10 cellular contexts compared by ENCODE assay signal in the genomic region with DNA sequence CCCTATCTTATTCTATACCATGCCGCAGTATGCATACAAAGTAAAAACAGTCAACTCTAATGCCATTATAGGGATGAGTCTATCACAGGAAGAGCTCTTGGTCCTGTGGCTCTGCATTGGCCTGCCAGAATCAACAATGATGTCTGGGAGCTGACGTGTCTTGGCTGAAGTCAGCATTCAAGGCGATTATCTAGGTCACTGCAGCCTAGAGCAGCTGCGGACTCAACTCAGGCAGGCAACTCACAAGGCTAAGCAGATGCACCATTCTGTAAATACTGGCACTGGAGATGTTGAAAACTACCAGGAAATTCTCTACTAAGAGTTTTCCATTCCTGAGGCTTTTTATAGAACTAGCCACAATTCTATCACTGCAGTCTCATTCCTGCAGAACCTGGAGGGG. TPM values are rescaled to one million over a fixed set of nuclear protein-coding genes. Genes with fewer than 3 reads are reported as not detected.
A peak's percentile ranks its signal among the peaks of the same experiment; 100 is the strongest.
DNase-seq lines count a peak whose midpoint lies in the region; FAIRE-seq and TF ChIP-seq lines count a peak whose summit lies in the region.
"Had no signal": no experiment of that assay in that cellular context is flagged by ENCODE, and none has a peak within 500 bp of the region (broad histone marks: within the 10 kb centered on the region; RNA-seq: fewer than 3 reads in every experiment).

No MANE protein-coding gene starts in this region.

- TF ChIP-seq POLR2A in sigmoid colon (IDR thresholded peaks at IDR 0.05), result no peak

- no peaks in the 10 kb centered on the region for H3K36me3 Mint-ChIP-seq in activated T-helper 2 cell treated with anti-CD3 and anti-CD28 coated beads, Interferon-gamma antibody, Interleukin-2, Interleukin-4, amounts not matched to agents 10 μg/mL and 5 μg/mL and 100 μg/mL, durations not matched to agents 14 hours and 24 hours and 36 hours (ENCODE audit: low read depth)

- 72 to 87% methylated on average over 4 of the region's 4 CpGs for WGBS in sigmoid colon, 2 donors

- peaks cover 0 to 35% (median 26%) of the 10 kb centered on the region in 4 donors for H3K4me1 ChIP-seq in sigmoid colon

- H3K4me1 Mint-ChIP-seq in activated T-helper 2 cell treated with anti-CD3 and anti-CD28 coated beads, Interferon-gamma antibody, Interleukin-2, Interleukin-4, amounts not matched to agents 10 μg/mL and 5 μg/mL and 100 μg/mL, durations not matched to agents 14 hours and 24 hours and 36 hours (ENCODE audit: low read depth), result peaks cover 4% of the 10 kb centered on the region

- peak; percentile 20 to 89 (median 42) for TF ChIP-seq EP300 in sigmoid colon (IDR thresholded peaks at IDR 0.05)

- no peaks in the 10 kb centered on the region for H3K9me3 ChIP-seq in sigmoid colon

- peaks cover 20% of the 10 kb centered on the region for H3K27me3 Mint-ChIP-seq in activated T-helper 2 cell treated with anti-CD3 and anti-CD28 coated beads, Interferon-gamma antibody, Interleukin-2, Interleukin-4, amounts not matched to agents 10 μg/mL and 5 μg/mL and 100 μg/mL, durations not matched to agents 14 hours and 24 hours and 36 hours (ENCODE audit: low read depth)

- H3K36me3 ChIP-seq in sigmoid colon, result no peaks in the 10 kb centered on the region

- intact Hi-C loops in sigmoid colon (cut with DNase I), result loop anchor here (2.0 to 5.0 kb wide), 4 partner anchors 61 to 293 kb away; a partner anchor contains a TSS
- intact Hi-C loops in activated T-helper 2 cell treated with anti-CD3 and anti-CD28 coated beads, Interferon-gamma antibody, Interleukin-2, Interleukin-4, amounts not matched to agents 10 μg/mL and 5 μg/mL and 100 μg/mL, durations not matched to agents 14 hours and 24 hours and 36 hours (cut with micrococcal nuclease), result loop anchor here (2.0 kb wide), 1 partner anchor 49 kb away; no protein-coding TSS in a partner anchor

- H3K9me3 Mint-ChIP-seq in activated T-helper 2 cell treated with anti-CD3 and anti-CD28 coated beads, Interferon-gamma antibody, Interleukin-2, Interleukin-4, amounts not matched to agents 10 μg/mL and 5 μg/mL and 100 μg/mL, durations not matched to agents 14 hours and 24 hours and 36 hours, result no peaks in the 10 kb centered on the region

- H3K27ac ChIP-seq in sigmoid colon, result peak overlapping the region; percentile 69 to 89 (median 78)

- FAIRE-seq in islet of Langerhans (lab: Jason Lieb, UNC), result peak; percentile 94

- DNase-seq in H4 (ENCODE audit: low spot score) (peak; percentile 21), brain pericyte (ENCODE audit: low read depth, low spot score) (peak; percentile 93), sigmoid colon (peak; percentile 96), MV-4-11 (lab: John Stamatoyannopoulos, UW) (no peak), activated gamma-delta T cell treated with Interleukin-2 at 50 U/mL for 16 hours (no peak)
- no peak for DNase-seq in activated T-helper 2 cell treated with anti-CD3 and anti-CD28 coated beads, Interferon-gamma antibody, Interleukin-2, Interleukin-4, amounts not matched to agents 10 μg/mL and 5 μg/mL and 100 μg/mL, durations not matched to agents 14 hours and 24 hours and 36 hours (ENCODE audit: low spot score)
- no peak for DNase-seq in stimulated activated CD4-positive, alpha-beta T cell treated with anti-CD3 and anti-CD28 coated beads, Interleukin-1b, Interleukin-23, amount 100 ng/mL, for 48 hours
- DNase-seq: stimulated activated CD4-positive, alpha-beta T cell treated with anti-CD3 and anti-CD28 coated beads, Interleukin-4, amount 100 ng/mL, for 24 hours; SW 1271 had no signal

- no peak overlapping the region for H3K4me3 ChIP-seq in sigmoid colon

- no peak for TF ChIP-seq CTCF in sigmoid colon (IDR thresholded peaks at IDR 0.05)

- no peaks in the 10 kb centered on the region for H3K27me3 ChIP-seq in sigmoid colon

- H3K4me3 Mint-ChIP-seq in activated T-helper 2 cell treated with anti-CD3 and anti-CD28 coated beads, Interferon-gamma antibody, Interleukin-2, Interleukin-4, amounts not matched to agents 10 μg/mL and 5 μg/mL and 100 μg/mL, durations not matched to agents 14 hours and 24 hours and 36 hours (ENCODE audit: low read depth), result no peak overlapping the region

- H3K27ac Mint-ChIP-seq in activated T-helper 2 cell treated with anti-CD3 and anti-CD28 coated beads, Interferon-gamma antibody, Interleukin-2, Interleukin-4, amounts not matched to agents 10 μg/mL and 5 μg/mL and 100 μg/mL, durations not matched to agents 14 hours and 24 hours and 36 hours, result no peak overlapping the region

RNA-seq across cellular contexts. Expression of a gene that starts 13.3 kb away (rescaled TPM):
- total RNA-seq in H4 (2014; rRNA removed; shearing (Covaris generic)), result 0.45 TPM in 1 of 2 replicates, not detected in the other
- 1 to 10 TPM in 1 of 4 donors, not detected in 3; 1.1 TPM for total RNA-seq in sigmoid colon
- polyA plus RNA-seq in sigmoid colon, result under 1 TPM in 1 of 3 donors, not detected in 2; 0.36 TPM
- not detected in 2 replicates for total RNA-seq in activated T-helper 2 cell treated with anti-CD3 and anti-CD28 coated beads, Interferon-gamma antibody, Interleukin-2, Interleukin-4, amounts not matched to agents 10 μg/mL and 5 μg/mL and 100 μg/mL, durations not matched to agents 14 hours and 24 hours and 36 hours

RNA-seq across cellular contexts. Expression of a gene that starts 23.0 kb away (rescaled TPM):
- 1.5 and 2.2 TPM in 2 replicates for total RNA-seq in H4 (2014; rRNA removed; shearing (Covaris generic))
- total RNA-seq in sigmoid colon, result 1 to 10 TPM; 1.2 to 4.9 (median 2.1) TPM
- 1 to 10 TPM in 2 of 3 donors, not detected in 1; 1.2 to 2.0 TPM for polyA plus RNA-seq in sigmoid colon
- 0.94 and 2.9 TPM in 2 replicates for total RNA-seq in activated T-helper 2 cell treated with anti-CD3 and anti-CD28 coated beads, Interferon-gamma antibody, Interleukin-2, Interleukin-4, amounts not matched to agents 10 μg/mL and 5 μg/mL and 100 μg/mL, durations not matched to agents 14 hours and 24 hours and 36 hours

RNA-seq across cellular contexts. Expression of a gene that starts 49.7 kb away (rescaled TPM):
- total RNA-seq in H4 (2014; rRNA removed; shearing (Covaris generic)), result not detected in 2 replicates
- under 1 TPM in 2 of 4 donors, not detected in 2; 0.14 to 0.36 TPM for total RNA-seq in sigmoid colon
- polyA plus RNA-seq in sigmoid colon, result under 1 TPM in 2 of 3 donors, not detected in 1; 0.36 to 0.60 TPM
- total RNA-seq in activated T-helper 2 cell treated with anti-CD3 and anti-CD28 coated beads, Interferon-gamma antibody, Interleukin-2, Interleukin-4, amounts not matched to agents 10 μg/mL and 5 μg/mL and 100 μg/mL, durations not matched to agents 14 hours and 24 hours and 36 hours, result 0.11 and 0.14 TPM in 2 replicates

Comparison
In these comparisons a context has a peak if more than half of its experiments do, and no peak if none do; other contexts are left out.
1. DNase-seq: peak in H4 (single experiment), brain pericyte (single experiment) and sigmoid colon (single experiment); none in activated T-helper 2 cell treated with anti-CD3 and anti-CD28 coated beads, Interferon-gamma antibody, Interleukin-2, Interleukin-4, amounts not matched to agents 10 μg/mL and 5 μg/mL and 100 μg/mL, durations not matched to agents 14 hours and 24 hours and 36 hours (single experiment), MV-4-11 (single experiment), activated gamma-delta T cell treated with Interleukin-2 at 50 U/mL for 16 hours (single experiment) and stimulated activated CD4-positive, alpha-beta T cell treated with anti-CD3 and anti-CD28 coated beads, Interleukin-1b, Interleukin-23, amount 100 ng/mL, for 48 hours (single experiment).